Comparison of ENCODE assay signal across 10 cellular contexts in genomic region chr2:118123561-118124232, GRCh38. TPM values are rescaled to one million over a fixed set of nuclear protein-coding genes. Genes with fewer than 3 reads are reported as not detected.
DNase-seq lines count a peak whose midpoint lies in the region; ATAC-seq and TF ChIP-seq lines count a peak whose summit lies in the region.
"Had no signal": no experiment of that assay in that cellular context is flagged by ENCODE, and none has a peak within 500 bp of the region (broad histone marks: within the 10 kb centered on the region; RNA-seq: fewer than 3 reads in every experiment).

No MANE protein-coding gene starts in this region.

- intact Hi-C loops in PC-9 (cut with micrococcal nuclease; ENCODE audit: unreplicated experiment): loop anchor here (1.0 kb wide), 6 partner anchors 10 to 77 kb away; partner anchors contain the start of gene INSIG2

- peaks cover 4% of the 10 kb centered on the region; the same call in 1 of the 2 replicates for H3K9me3 ChIP-seq in PC-9 (ENCODE audit: insufficient read depth, low read depth)

- H3K27ac ChIP-seq in PC-9: peak overlapping the region; percentile 99

- no peak for ATAC-seq in stimulated activated naive CD8-positive, alpha-beta T cell treated with anti-CD3 and anti-CD28 coated beads, Interleukin-15, amount 100 ng/mL, for 72 hours
- ATAC-seq in HG03135 (IDR thresholded peaks at IDR 0.05; ENCODE audit: unreplicated experiment): no peak
- ATAC-seq: T-cell had no signal

- no peaks in the 10 kb centered on the region for H4K20me1 ChIP-seq in PC-9 (ENCODE audit: insufficient read depth)

- H3K36me3 ChIP-seq in BJ (ENCODE audit: control insufficient read depth, insufficient read depth, low read length) (no peaks in the 10 kb centered on the region), PC-9 (ENCODE audit: low read depth) (0 out of 2 replicates have a peak, but pooled peaks cover 8% of the 10 kb centered on the region)

- peaks cover 37% of the 10 kb centered on the region for H3K27me3 Mint-ChIP-seq in stimulated activated naive CD8-positive, alpha-beta T cell treated with anti-CD3 and anti-CD28 coated beads, Interleukin-15, amount 100 ng/mL, for 72 hours
- H3K27me3 Mint-ChIP-seq in type B pancreatic cell: peaks cover 4% of the 10 kb centered on the region

- H3K4me3 Mint-ChIP-seq in stimulated activated naive CD8-positive, alpha-beta T cell treated with anti-CD3 and anti-CD28 coated beads, Interleukin-15, amount 100 ng/mL, for 72 hours: no peak overlapping the region
- no peak overlapping the region for H3K4me3 Mint-ChIP-seq in type B pancreatic cell
- H3K4me3 Mint-ChIP-seq: T-cell had no signal

- no peaks in the 10 kb centered on the region for H3K4me1 Mint-ChIP-seq in stimulated activated naive CD8-positive, alpha-beta T cell treated with anti-CD3 and anti-CD28 coated beads, Interleukin-15, amount 100 ng/mL, for 72 hours
- H3K4me1 Mint-ChIP-seq in type B pancreatic cell (ENCODE audit: unreplicated experiment): peaks cover 1% of the 10 kb centered on the region
- H3K4me1 Mint-ChIP-seq: T-cell had no signal

- H3F3A ChIP-seq in PC-9 (ENCODE audit: insufficient read depth, low read depth): peaks cover 44% of the 10 kb centered on the region

- no TSS peak for BruUV-seq in PC-9 (replicated peaks; lab: Mats Ljungman, UMichigan)

- CTCF ChIA-PET in BJ (lab: Yijun Ruan, JAX): interaction anchor here (0.6 to 1.2 kb wide), 3 partner anchors 10 to 77 kb away, joined by 3 to 4 read pairs (median 3); no protein-coding TSS in a partner anchor
- CTCF ChIA-PET in PC-9 (lab: Charles Lee): interaction anchor here (0.5 to 1.2 kb wide), 4 partner anchors 45 to 77 kb away, joined by 3 to 4 read pairs (median 4); no protein-coding TSS in a partner anchor

- H3K27ac Mint-ChIP-seq in stimulated activated naive CD8-positive, alpha-beta T cell treated with anti-CD3 and anti-CD28 coated beads, Interleukin-15, amount 100 ng/mL, for 72 hours: no peak overlapping the region
- H3K27ac Mint-ChIP-seq in type B pancreatic cell: no peak overlapping the region
- H3K27ac Mint-ChIP-seq: T-cell had no signal

- POLR2A ChIA-PET in BJ (lab: Charles Lee) (no interaction called here), PC-9 (lab: Charles Lee; ENCODE audit: unreplicated experiment) (interaction anchor here (0.5 to 1.2 kb wide), 6 partner anchors 10 to 423 kb away, joined by 3 to 21 read pairs (median 6); partner anchors contain the start of gene INSIG2)

- peak overlapping the region; percentile 66 for H3K4me2 ChIP-seq in PC-9

- H3K9me2 ChIP-seq in PC-9 (ENCODE audit: insufficient read depth): 0 out of 2 replicates have a peak, but pooled peaks cover 3% of the 10 kb centered on the region

- no peaks in the 10 kb centered on the region for H3K9me3 Mint-ChIP-seq in stimulated activated naive CD8-positive, alpha-beta T cell treated with anti-CD3 and anti-CD28 coated beads, Interleukin-15, amount 100 ng/mL, for 72 hours
- no peaks in the 10 kb centered on the region for H3K9me3 Mint-ChIP-seq in type B pancreatic cell
- H3K9me3 Mint-ChIP-seq: T-cell had no signal

- H2AFZ ChIP-seq in PC-9: no peak overlapping the region

- DNase-seq in BJ (ENCODE audit: low read depth) (peak; percentile 99), PC-9 (peak; percentile 92 to 100), fibroblast of gingiva (ENCODE audit: low read depth) (peak; percentile 86), myocyte (ENCODE audit: low read depth) (peak; percentile 58), DMS 273 (lab: John Stamatoyannopoulos, UW; ENCODE audit: unreplicated experiment) (no peak), type B pancreatic cell (ENCODE audit: extremely low spot score, unreplicated experiment) (no peak)
- DNase-seq in stimulated activated naive CD8-positive, alpha-beta T cell treated with anti-CD3 and anti-CD28 coated beads, Interleukin-15, amount 100 ng/mL, for 72 hours: no peak
- DNase-seq: NCI-H1417 treated with DMSO at 0.1 percent for 48 hours, T-cell had no signal

- H3K4me3 ChIP-seq in BJ (ENCODE audit: low read depth, low read length) (no peak overlapping the region), PC-9 (peak overlapping the region; percentile 27; the same call in 1 of the 2 replicates)

- TF ChIP-seq CTCF in BJ (IDR thresholded peaks at IDR 0.05; ENCODE audit: insufficient read depth, low read depth, low read length): no peak
- TF ChIP-seq CTCF in PC-9 (conservative IDR thresholded peaks at IDR 0.05): no peak
- no peak for TF ChIP-seq CTCF in type B pancreatic cell (conservative IDR thresholded peaks at IDR 0.05)

- H3K27me3 ChIP-seq in BJ (ENCODE audit: control insufficient read depth, insufficient read depth, low read length) (no peaks in the 10 kb centered on the region), PC-9 (ENCODE audit: insufficient read depth, low read depth) (no peaks in the 10 kb centered on the region)

- H3K4me1 ChIP-seq in PC-9 (replicated peaks; ENCODE audit: insufficient read depth): peaks cover 63% of the 10 kb centered on the region

- no peaks in the 10 kb centered on the region for H3K79me2 ChIP-seq in PC-9 (ENCODE audit: low read depth)

- H3K36me3 Mint-ChIP-seq in type B pancreatic cell: no peaks in the 10 kb centered on the region
- H3K36me3 Mint-ChIP-seq: T-cell had no signal

RNA-seq across cellular contexts. Expression of gene INSIG2, which starts 35.4 kb away (rescaled TPM):
- polyA plus RNA-seq in BJ (2011; rRNA removed): 7.5 and 14.3 TPM in 2 replicates
- polyA minus RNA-seq in BJ (2011; rRNA and poly(A)+ RNA removed): 3.1 and 9.8 TPM in 2 replicates
- 33.6 and 54.8 TPM in 2 replicates for total RNA-seq in PC-9 (2021)
- 8.5 and 9.6 TPM in 2 replicates for total RNA-seq in myocyte
- polyA plus RNA-seq in myocyte (2012): 18.2 TPM
- total RNA-seq in type B pancreatic cell (ENCODE audit: low replicate concordance): 18.7 and 22.7 TPM in 2 replicates

Comparison
In these comparisons a context has a peak if more than half of its experiments do, and no peak if none do; other contexts are left out.
1. DNase-seq: peak in BJ (single experiment), PC-9 (2 of 2), fibroblast of gingiva (single experiment) and myocyte (single experiment); none in DMS 273 (single experiment), stimulated activated naive CD8-positive, alpha-beta T cell treated with anti-CD3 and anti-CD28 coated beads, Interleukin-15, amount 100 ng/mL, for 72 hours (0 of 2) and type B pancreatic cell (single experiment).